ENCODE assay signal across 18 cellular contexts in genomic region chr1:2606004-2606805, GRCh38. TPM values are rescaled to one million over a fixed set of nuclear protein-coding genes. Genes with fewer than 3 reads are reported as not detected.
DNase-seq lines count a peak whose midpoint lies in the region; ATAC-seq, FAIRE-seq and TF ChIP-seq lines count a peak whose summit lies in the region.
"Had no signal": no experiment of that assay in that cellular context is flagged by ENCODE, and none has a peak within 500 bp of the region (broad histone marks: within the 10 kb centered on the region; RNA-seq: fewer than 3 reads in every experiment).

No MANE protein-coding gene starts in this region.

- no peak for TF ChIP-seq POLR2A in thyroid gland (IDR thresholded peaks at IDR 0.05)

- intact Hi-C loops in Right ventricle myocardium superior (cut with DNase I) (no loop called here), kidney (cut with DNase I) (no loop called here), thyroid gland (cut with DNase I) (no loop called here)

- DNase-seq in Right ventricle myocardium superior (peak; percentile 38), right atrium auricular region (ENCODE audit: low spot score) (no peak), RWPE2 (ENCODE audit: low spot score) (peak; percentile 65), kidney (peak; percentile 77), thyroid gland (peak; percentile 82 to 84), NCI-H1105 (lab: John Stamatoyannopoulos, UW) (no peak), NCI-H1048 (lab: John Stamatoyannopoulos, UW) (no peak)
- DNase-seq: AML-193; CD4-positive, alpha-beta memory T cell; DND-41; GDM1; KBM-7; NCI-H1694; NCI-H446 had no signal

- H3K4me1 ChIP-seq in right atrium auricular region (peaks cover 0 to 7% of the 10 kb centered on the region in 2 donors), RWPE2 (ENCODE audit: insufficient read depth, poor library complexity, severe bottlenecking) (no peaks in the 10 kb centered on the region), kidney (ENCODE audit: control insufficient read depth in 1 of 2, insufficient read depth in 1 of 2, low read depth in 1 of 2, low read length in 2 of 2) (no peaks in the 10 kb centered on the region), thyroid gland (peaks cover 9 to 33% of the 10 kb centered on the region in 2 donors)

- WGBS in thyroid gland, 2 donors: 13 to 24% methylated on average over 9 to 24 of the region's 37 CpGs

- TF ChIP-seq CTCF in right atrium auricular region (IDR thresholded peaks at IDR 0.05): no peak
- no peak for TF ChIP-seq CTCF in RWPE2 (IDR thresholded peaks at IDR 0.05; ENCODE audit: poor library complexity, severe bottlenecking)
- no peak for TF ChIP-seq CTCF in kidney (IDR thresholded peaks at IDR 0.05; ENCODE audit: borderline replicate concordance, extremely low read depth, insufficient read depth)
- TF ChIP-seq CTCF in thyroid gland (IDR thresholded peaks at IDR 0.05): peak in 1 of 6 experiments; percentile 22

- H3K27ac ChIP-seq in right atrium auricular region: no peak overlapping the region
- H3K27ac ChIP-seq in RWPE2 (ENCODE audit: poor library complexity, severe bottlenecking): no peak overlapping the region
- no peak overlapping the region for H3K27ac ChIP-seq in kidney (ENCODE audit: low read depth in 2 of 2, low read length in 2 of 2)
- H3K27ac ChIP-seq in thyroid gland: peak overlapping the region in 1 of 3 donors; percentile 41
- H3K27ac ChIP-seq: RWPE1 had no signal

- ATAC-seq in Right ventricle myocardium superior (ENCODE audit: poor library complexity): no peak
- ATAC-seq in RWPE2 (ENCODE audit: low read depth): no peak
- no peak for ATAC-seq in GM21381 (IDR thresholded peaks at IDR 0.05; ENCODE audit: unreplicated experiment)

- no peaks in the 10 kb centered on the region for H3K9me3 ChIP-seq in right atrium auricular region
- H3K9me3 ChIP-seq in RWPE2 (ENCODE audit: severe bottlenecking): no peaks in the 10 kb centered on the region
- no peaks in the 10 kb centered on the region for H3K9me3 ChIP-seq in kidney (ENCODE audit: control insufficient read depth in 1 of 2, low read length in 2 of 2)
- no peaks in the 10 kb centered on the region for H3K9me3 ChIP-seq in thyroid gland

- H3K4me3 ChIP-seq in right atrium auricular region: no peak overlapping the region
- no peak overlapping the region for H3K4me3 ChIP-seq in RWPE2 (ENCODE audit: severe bottlenecking)
- no peak overlapping the region for H3K4me3 ChIP-seq in kidney (ENCODE audit: low read length in 2 of 2)
- no peak overlapping the region for H3K4me3 ChIP-seq in thyroid gland (replicated peaks in 1 of 3)

- H3K36me3 ChIP-seq in right atrium auricular region (no peaks in the 10 kb centered on the region), RWPE2 (ENCODE audit: low read depth) (no peaks in the 10 kb centered on the region), kidney (ENCODE audit: control insufficient read depth in 1 of 2, insufficient read depth in 2 of 2, low read length in 2 of 2) (no peaks in the 10 kb centered on the region), thyroid gland (no peaks in the 10 kb centered on the region)

- H3K27me3 ChIP-seq in right atrium auricular region (no peaks in the 10 kb centered on the region), RWPE2 (ENCODE audit: insufficient read depth, poor library complexity, severe bottlenecking) (peaks cover 16% of the 10 kb centered on the region), thyroid gland (no peaks in the 10 kb centered on the region)

- H3K9ac ChIP-seq in kidney (ENCODE audit: low read length in 2 of 2): no peak overlapping the region

- no peak for FAIRE-seq in kidney (lab: Jason Lieb, UNC)
- FAIRE-seq: D721Med had no signal

RNA-seq across cellular contexts. Expression of gene PRXL2B, which starts 19.6 kb away (rescaled TPM):
- 9.8 TPM for total RNA-seq in Right ventricle myocardium superior
- 1 to 10 TPM; 6.4 to 6.8 TPM for total RNA-seq in right atrium auricular region
- 39.5 TPM for total RNA-seq in kidney
- polyA plus RNA-seq in kidney (ENCODE audit: insufficient read depth, low read depth, low replicate concordance): 25.6 TPM
- 10 to 100 TPM; 14.6 to 24.7 (median 18.0) TPM for total RNA-seq in thyroid gland

RNA-seq across cellular contexts. Expression of gene MMEL1, which starts 26.6 kb away (rescaled TPM):
- total RNA-seq in Right ventricle myocardium superior (0.48 TPM), right atrium auricular region (not detected), kidney (4.0 TPM), thyroid gland (1 to 10 TPM in 2 of 4 donors, under 1 TPM in 1, not detected in 1; 0.98 to 2.5 (median 2.0) TPM)
- 8.5 TPM for polyA plus RNA-seq in kidney (ENCODE audit: insufficient read depth, low read depth, low replicate concordance)
- total RNA-seq: H4 had no signal

RNA-seq across cellular contexts. Expression of gene TNFRSF14, which starts 50.0 kb away (rescaled TPM):
- total RNA-seq in Right ventricle myocardium superior: 16.0 TPM
- 10 to 100 TPM in 1 of 2 donors, 1 to 10 TPM in 1; 9.2 to 14.5 TPM for total RNA-seq in right atrium auricular region
- 95.0 TPM for total RNA-seq in kidney
- 99.1 TPM for polyA plus RNA-seq in kidney (ENCODE audit: insufficient read depth, low read depth, low replicate concordance)
- total RNA-seq in thyroid gland: 10 to 100 TPM; 36.3 to 47.5 (median 46.7) TPM

Comparison
In these comparisons a context has a peak if more than half of its experiments do, and no peak if none do; other contexts are left out.
1. DNase-seq: peak in Right ventricle myocardium superior (single experiment), RWPE2 (single experiment), kidney (single experiment) and thyroid gland (2 of 2); none in right atrium auricular region (single experiment), NCI-H1105 (single experiment) and NCI-H1048 (single experiment).